Comparison of ENCODE assay signal across 8 cellular contexts in genomic region chr2:149587220-149587949, GRCh38. TPM values are rescaled to one million over a fixed set of nuclear protein-coding genes. Genes with fewer than 3 reads are reported as not detected.
A peak's percentile ranks its signal among the peaks of the same experiment; 100 is the strongest.
DNase-seq lines count a peak whose midpoint lies in the region; ATAC-seq and TF ChIP-seq lines count a peak whose summit lies in the region.

Gene MMADHC, minus strand, starts transcription at chr2:149587775. Its CDS starts 678 bp downstream, at chr2:149587097.

- TF ChIP-seq RAD21 in Ishikawa (IDR thresholded peaks at IDR 0.05; ENCODE audit: low read depth) = no peak

- peaks cover 24% of the 10 kb centered on the region for H3K4me1 ChIP-seq in PC-3 (ENCODE audit: insufficient read depth, low read length)
- peaks cover 7 to 9% of the 10 kb centered on the region in 2 donors for H3K4me1 ChIP-seq in mucosa of rectum (ENCODE audit: control insufficient read depth in 2 of 2, insufficient read depth in 2 of 2, low read length in 2 of 2)

- H3K9ac ChIP-seq in PC-3 (ENCODE audit: low read length) (peak within 1 kb of the TSS; percentile 93), mucosa of rectum (ENCODE audit: low read depth in 1 of 2, low read length in 2 of 2) (peak within 1 kb of the TSS; percentile 98 to 100)

- no peak for TF ChIP-seq EP300 in Ishikawa (IDR thresholded peaks at IDR 0.05; ENCODE audit: borderline replicate concordance)

- peaks cover 10% of the 10 kb centered on the region for H4K20me1 ChIP-seq in PC-3 (ENCODE audit: low read length)

- peak; percentile 70 for DNase-seq in DMS114 treated with DMSO at 0.1 percent for 48 hours (lab: John Stamatoyannopoulos, UW; ENCODE audit: unreplicated experiment)
- DNase-seq in PC-3 = peak; percentile 97
- peak; percentile 89 for DNase-seq in activated T-cell treated with anti-CD3 and anti-CD28 coated beads for 48 hours (ENCODE audit: low read depth)
- DNase-seq in epithelial cell of proximal tubule (ENCODE audit: low read depth) = peak; percentile 65
- DNase-seq in stimulated activated CD8-positive, alpha-beta memory T cell treated with anti-CD3 and anti-CD28 coated beads, Interleukin-4, amount 100 ng/mL, for 48 hours = peak; percentile 94

- POLR2A ChIA-PET in PC-3 (lab: Charles Lee; ENCODE audit: unreplicated experiment) = interaction anchor here (0.5 to 0.6 kb wide), 2 partner anchors 983 to 1783 kb away, joined by 3 to 5 read pairs; no protein-coding TSS in a partner anchor

- peaks cover 51% of the 10 kb centered on the region for H3K79me2 ChIP-seq in PC-3 (ENCODE audit: low read length)

- intact Hi-C loops in PC-3 (cut with micrococcal nuclease) = loop anchor here (10.0 kb wide), 1 partner anchor 1847 kb away; no protein-coding TSS in a partner anchor

- no peaks in the 10 kb centered on the region for H3K9me2 ChIP-seq in PC-3 (replicated peaks; ENCODE audit: low read length)

- H3F3A ChIP-seq in PC-3 (ENCODE audit: low read length, unreplicated experiment) = no peaks in the 10 kb centered on the region

- H3K9me3 ChIP-seq in PC-3 (ENCODE audit: low read length) (no peaks in the 10 kb centered on the region), mucosa of rectum (ENCODE audit: control insufficient read depth in 2 of 2, low read length in 2 of 2) (no peaks in the 10 kb centered on the region)

- H2AFZ ChIP-seq in PC-3 (ENCODE audit: low read length) = peak within 1 kb of the TSS; percentile 83

- peak within 1 kb of the TSS; percentile 94 for H3K4me2 ChIP-seq in PC-3 (ENCODE audit: low read length)

- H3K27ac ChIP-seq in PC-3 (ENCODE audit: low read length) = peak within 1 kb of the TSS; percentile 84
- peak within 1 kb of the TSS; percentile 99 for H3K27ac ChIP-seq in mucosa of rectum (ENCODE audit: low read depth in 2 of 2, low read length in 2 of 2)

- BruUV-seq in PC-3 (replicated peaks; lab: Mats Ljungman, UMichigan) = TSS peak; percentile 50

- peak within 1 kb of the TSS; percentile 88 for H3K4me3 ChIP-seq in PC-3 (ENCODE audit: low read length)
- H3K4me3 ChIP-seq in epithelial cell of proximal tubule (ENCODE audit: low read depth, low read length) = peak within 1 kb of the TSS; percentile 99
- peak within 1 kb of the TSS; percentile 96 to 100 for H3K4me3 ChIP-seq in mucosa of rectum (ENCODE audit: low read length in 2 of 2)

- ATAC-seq in GM21576 (IDR thresholded peaks at IDR 0.05; ENCODE audit: unreplicated experiment) = peak; percentile 99
- ATAC-seq in PC-3 = peak; percentile 97

- H3K36me3 ChIP-seq in PC-3 (ENCODE audit: low read depth, low read length) (peaks cover 22% of the 10 kb centered on the region), mucosa of rectum (ENCODE audit: control insufficient read depth in 2 of 2, insufficient read depth in 2 of 2, low read length in 2 of 2) (peaks cover 0 to 2% of the 10 kb centered on the region in 2 donors)

- H3K27me3 ChIP-seq in PC-3 (ENCODE audit: low read length) (no peaks in the 10 kb centered on the region), mucosa of rectum (ENCODE audit: control insufficient read depth in 2 of 2, insufficient read depth in 2 of 2, low read length in 2 of 2) (no peaks in the 10 kb centered on the region)

- CTCF ChIA-PET in PC-3 (lab: Charles Lee) = interaction anchor here (1.0 kb wide), 1 partner anchor 14 kb away, joined by 5 read pairs; no protein-coding TSS in a partner anchor

- TF ChIP-seq CTCF in PC-3 (conservative IDR thresholded peaks at IDR 0.05; ENCODE audit: low read depth, low read length) (no peak), epithelial cell of proximal tubule (conservative IDR thresholded peaks at IDR 0.05; ENCODE audit: low read depth, low read length) (no peak)

TF ChIP-seq in Ishikawa, 13 proteins besides CTCF, POLR2A, EP300 and RAD21:
- TF ChIP-seq CEBPB (IDR thresholded peaks at IDR 0.05) (no peak), MAX (IDR thresholded peaks at IDR 0.05) (peak; percentile 64), NFIC (IDR thresholded peaks at IDR 0.05) (no peak), YY1 (IDR thresholded peaks at IDR 0.05; ENCODE audit: low read depth) (peak; percentile 97), TAF1 (IDR thresholded peaks at IDR 0.05; ENCODE audit: low read depth) (peak; percentile 98)

RNA-seq across cellular contexts. Expression of gene MMADHC, which starts in this region (rescaled TPM):
- total RNA-seq in PC-3 (2014; rRNA removed) = 99.1 and 130 TPM in 2 replicates
- 132 and 162 TPM in 2 replicates for total RNA-seq in epithelial cell of proximal tubule

Comparison
In these comparisons a context has a peak if more than half of its experiments do, and no peak if none do; other contexts are left out.
1. Peak in every context shown above with its lines: DNase-seq, ATAC-seq, H3K4me3 ChIP-seq and H3K27ac ChIP-seq.